Comparison of ENCODE assay signal across 1 cellular context in genomic region chr5:20088361-20088760, GRCh38.
TF ChIP-seq lines count a peak whose summit lies in the region.

No MANE protein-coding gene starts in this region.

TF ChIP-seq in H1, 55 proteins besides CTCF, POLR2A, EP300 and RAD21 (continued from another document):
- no peak for TF ChIP-seq JUND (IDR thresholded peaks at IDR 0.05; ENCODE audit: low read length)
- TF ChIP-seq KDM4A (IDR thresholded peaks at IDR 0.05; ENCODE audit: low read depth, low read length, severe bottlenecking): no peak
